22 cellular contexts compared by ENCODE assay signal in the genomic region with DNA sequence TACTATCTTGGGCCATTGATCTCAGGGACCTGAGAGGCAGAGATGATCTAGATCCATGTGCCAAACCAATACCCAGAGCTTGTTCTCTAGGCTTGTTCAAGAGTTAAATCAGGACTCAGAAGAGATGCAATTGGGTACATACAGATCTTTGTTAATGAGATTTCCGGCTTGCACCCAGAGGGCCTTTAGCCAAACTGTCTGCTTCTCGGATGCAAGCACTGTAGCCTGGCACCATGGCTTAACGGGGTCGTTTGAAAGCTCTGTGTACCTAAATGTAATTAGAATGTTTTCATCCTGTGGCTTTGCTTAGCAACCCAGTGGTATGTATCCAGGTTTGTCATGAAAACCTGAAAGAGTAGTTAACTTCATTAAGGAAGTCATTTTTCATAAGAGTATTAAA.
DNase-seq lines count a peak whose midpoint lies in the region; FAIRE-seq and TF ChIP-seq lines count a peak whose summit lies in the region.
"Had no signal": no experiment of that assay in that cellular context is flagged by ENCODE, and none has a peak within 500 bp of the region (broad histone marks: within the 10 kb centered on the region; RNA-seq: fewer than 3 reads in every experiment).

No MANE protein-coding gene starts in this region.

- CTCF ChIA-PET in OCI-LY7 (lab: Charles Lee; ENCODE audit: unreplicated experiment) = interaction anchor here (0.7 to 1.5 kb wide), 2 partner anchors 15 to 17 kb away, joined by 3 to 4 read pairs; no protein-coding TSS in a partner anchor

- H2AFZ ChIP-seq in MM.1S (ENCODE audit: low read length) (no peak overlapping the region), OCI-LY7 (ENCODE audit: low read length) (peak overlapping the region; percentile 14; the same call in 1 of the 2 replicates)
- H2AFZ ChIP-seq: PC-9 had no signal

- H3K9ac ChIP-seq in MM.1S (ENCODE audit: low read length) = no peak overlapping the region
- H3K9ac ChIP-seq: BLaER1, KMS-11 had no signal

- H3K4me3 ChIP-seq in MM.1S (ENCODE audit: low read length) (no peak overlapping the region), OCI-LY7 (ENCODE audit: low read depth, low read length, poor library complexity, severe bottlenecking) (no peak overlapping the region)
- H3K4me3 ChIP-seq: BLaER1, PC-9 had no signal

- peak; percentile 70 for FAIRE-seq in islet of Langerhans (lab: Jason Lieb, UNC)
- FAIRE-seq: GM18507, H1 had no signal

- H3K4me2 ChIP-seq in MM.1S (ENCODE audit: low read depth, low read length) (0 out of 2 replicates have a peak overlapping the region, but pooled peaks have one; percentile 8), OCI-LY7 (ENCODE audit: low read length) (peak overlapping the region; percentile 35; the same call in 1 of the 2 replicates)
- H3K4me2 ChIP-seq: BLaER1, KMS-11, PC-9 had no signal

- DNase-seq in DMS79 treated with DMSO at 0.1 percent for 48 hours (lab: John Stamatoyannopoulos, UW) = peak; percentile 50
- no peak for DNase-seq in DMS79 (lab: John Stamatoyannopoulos, UW)
- DNase-seq in MM.1S = no peak
- no peak for DNase-seq in OCI-LY7 (ENCODE audit: low spot score)
- DNase-seq in GDM1 (lab: John Stamatoyannopoulos, UW) = no peak
- DNase-seq in NCI-H1105 treated with DMSO at 0.1 percent for 48 hours (lab: John Stamatoyannopoulos, UW) = no peak
- no peak for DNase-seq in pons (ENCODE audit: low spot score)
- DNase-seq: ACHN; CD4-positive, alpha-beta T cell; DMS153; EL; IMR-90; NCI-H1436; NCI-H226; PC-9; SHP77 had no signal

- peak overlapping the region; percentile 63; the same call in 1 of the 2 replicates for H3K27ac ChIP-seq in MM.1S (ENCODE audit: low read length)
- H3K27ac ChIP-seq in OCI-LY7 (ENCODE audit: low read depth, low read length, poor library complexity, severe bottlenecking) = peak overlapping the region; percentile 42
- H3K27ac ChIP-seq: 22Rv1, BLaER1, KMS-11, PC-9 had no signal

- BruUV-seq in OCI-LY7 (replicated peaks; lab: Mats Ljungman, UMichigan) = no TSS peak

- H3K79me2 ChIP-seq in MM.1S (ENCODE audit: low read length) (no peaks in the 10 kb centered on the region), OCI-LY7 (ENCODE audit: insufficient read depth, low read depth, low read length) (no peaks in the 10 kb centered on the region)

- H3K9me3 ChIP-seq in MM.1S (replicated peaks; ENCODE audit: insufficient read depth, low read length) (no peaks in the 10 kb centered on the region), OCI-LY7 (ENCODE audit: low read length) (no peaks in the 10 kb centered on the region)

- H4K20me1 ChIP-seq in MM.1S (ENCODE audit: insufficient read depth, low read length) = no peaks in the 10 kb centered on the region
- no peaks in the 10 kb centered on the region for H4K20me1 ChIP-seq in OCI-LY7 (ENCODE audit: insufficient read depth, low read length)
- H4K20me1 ChIP-seq: BLaER1 had no signal

- POLR2A ChIA-PET in OCI-LY7 (lab: Charles Lee) = interaction anchor here (1.8 to 2.5 kb wide), 2 partner anchors 14 to 20 kb away, joined by 3 to 11 read pairs; no protein-coding TSS in a partner anchor

- peaks cover 21% of the 10 kb centered on the region for H3F3A ChIP-seq in MM.1S (ENCODE audit: insufficient read depth, low read length)

- peaks cover 55% of the 10 kb centered on the region for H3K4me1 ChIP-seq in MM.1S (ENCODE audit: low read length)
- H3K4me1 ChIP-seq in OCI-LY7 (ENCODE audit: insufficient read depth, low read length, poor library complexity, severe bottlenecking) = peaks cover 17% of the 10 kb centered on the region
- H3K4me1 ChIP-seq: BLaER1 had no signal

- TF ChIP-seq CTCF in MM.1S (IDR thresholded peaks at IDR 0.05; ENCODE audit: low read length) (no peak), OCI-LY7 (conservative IDR thresholded peaks at IDR 0.05; ENCODE audit: low read length) (no peak)

- H3K36me3 ChIP-seq in MM.1S (replicated peaks; ENCODE audit: insufficient read depth, low read length) (no peaks in the 10 kb centered on the region), OCI-LY7 (ENCODE audit: insufficient read depth, low read length) (no peaks in the 10 kb centered on the region)

- no peaks in the 10 kb centered on the region for H3K9me2 ChIP-seq in MM.1S (replicated peaks; ENCODE audit: insufficient read depth, low read length)
- no peaks in the 10 kb centered on the region for H3K9me2 ChIP-seq in OCI-LY7 (ENCODE audit: insufficient read depth, low read length)

- intact Hi-C loops in OCI-LY7 (cut with micrococcal nuclease; ENCODE audit: unreplicated experiment) = no loop called here

- H3K27me3 ChIP-seq in MM.1S (replicated peaks; ENCODE audit: insufficient read depth, low read length) = no peaks in the 10 kb centered on the region
- H3K27me3 ChIP-seq: BLaER1 had no signal
